Comparison of ENCODE assay signal across 28 cellular contexts in genomic region chr4:56628592-56628991, GRCh38. TPM values are rescaled to one million over a fixed set of nuclear protein-coding genes. Genes with fewer than 3 reads are reported as not detected.
"Had no signal": no experiment of that assay in that cellular context is flagged by ENCODE, and none has a peak within 500 bp of the region (broad histone marks: within the 10 kb centered on the region; RNA-seq: fewer than 3 reads in every experiment).

No MANE protein-coding gene starts in this region.

- DNase-seq: central memory CD4-positive, alpha-beta T cell; colonic mucosa; effector memory CD4-positive, alpha-beta T cell; esophagus squamous epithelium; foreskin melanocyte; glutamatergic neuron; heart right ventricle; hippocampal formation; left cardiac atrium; left lung; mucosa of descending colon; naive thymus-derived CD8-positive, alpha-beta T cell; pancreas; stimulated activated CD4-positive, alpha-beta T cell treated with anti-CD3 and anti-CD28 coated beads, Interleukin-15, amount 100 ng/mL, for 24 hours; stimulated activated CD4-positive, alpha-beta T cell treated with anti-CD3 and anti-CD28 coated beads, Interleukin-2, amount 100 ng/mL, for 48 hours; stimulated activated naive B cell treated with anti-CD40 and anti-IgM and Interleukin-4, amounts not matched to agents 10 μg/mL and 1 μg/mL and 100 μg/mL, for 72 hours; trophoblast cell had no signal

- H3K4me1 ChIP-seq: colonic mucosa, heart right ventricle, left lung, pancreas, right atrium auricular region had no signal

- H3K9me3 ChIP-seq: colonic mucosa, neutrophil, pancreas had no signal

- H3K27ac ChIP-seq: colonic mucosa, heart right ventricle, left lung, neutrophil, pancreas, right atrium auricular region, skin epidermis, suprapubic skin had no signal

- H3K36me3 ChIP-seq: colonic mucosa, esophagus squamous epithelium, heart right ventricle, left lung, neutrophil, pancreas, right atrium auricular region, suprapubic skin had no signal

- H3K4me3 ChIP-seq: colonic mucosa, esophagus squamous epithelium, heart right ventricle, left lung, mucosa of descending colon, pancreas, right atrium auricular region, skin epidermis, suprapubic skin had no signal

- H3K4me1 Mint-ChIP-seq: neural crest cell; stimulated activated naive B cell treated with anti-CD40 and anti-IgM and Interleukin-4, amounts not matched to agents 10 μg/mL and 1 μg/mL and 100 μg/mL, for 72 hours had no signal

- FAIRE-seq: endothelial cell of umbilical vein, islet of Langerhans had no signal

- ATAC-seq: heart right ventricle; left cardiac atrium; left lung; mucosa of descending colon; naive thymus-derived CD8-positive, alpha-beta T cell; pancreas; stimulated activated naive B cell treated with anti-CD40 and anti-IgM and Interleukin-4, amounts not matched to agents 10 μg/mL and 1 μg/mL and 100 μg/mL, for 72 hours had no signal

- H3K27me3 Mint-ChIP-seq: dendritic cell treated with granulocyte-macrophage colony-stimulating factor and Interleukin-4, amounts not matched to agents 40 ng/mL and 50 ng/mL, for 4 days; naive thymus-derived CD8-positive, alpha-beta T cell; stimulated activated naive CD8-positive, alpha-beta T cell treated with anti-CD3 and anti-CD28 coated beads, Interleukin-15, Interleukin-2, amounts not matched to agents 100 ng/mL and 50 ng/mL, for 24 hours had no signal

- H3K27me3 ChIP-seq: colonic mucosa, esophagus squamous epithelium, left lung, neutrophil, pancreas, right atrium auricular region, suprapubic skin had no signal

- H3K27ac Mint-ChIP-seq: dendritic cell treated with granulocyte-macrophage colony-stimulating factor and Interleukin-4, amounts not matched to agents 40 ng/mL and 50 ng/mL, for 4 days; mesothelial cell of epicardium; naive thymus-derived CD8-positive, alpha-beta T cell; stimulated activated naive B cell treated with anti-CD40 and anti-IgM and Interleukin-4, amounts not matched to agents 10 μg/mL and 1 μg/mL and 100 μg/mL, for 72 hours; stimulated activated naive CD8-positive, alpha-beta T cell treated with anti-CD3 and anti-CD28 coated beads, Interleukin-15, Interleukin-2, amounts not matched to agents 100 ng/mL and 50 ng/mL, for 24 hours had no signal

- H3K4me3 Mint-ChIP-seq: dendritic cell treated with granulocyte-macrophage colony-stimulating factor and Interleukin-4, amounts not matched to agents 40 ng/mL and 50 ng/mL, for 4 days; mesothelial cell of epicardium; naive thymus-derived CD8-positive, alpha-beta T cell; neural crest cell; stimulated activated naive B cell treated with anti-CD40 and anti-IgM and Interleukin-4, amounts not matched to agents 10 μg/mL and 1 μg/mL and 100 μg/mL, for 72 hours; stimulated activated naive CD8-positive, alpha-beta T cell treated with anti-CD3 and anti-CD28 coated beads, Interleukin-15, Interleukin-2, amounts not matched to agents 100 ng/mL and 50 ng/mL, for 24 hours had no signal

RNA-seq across cellular contexts. Expression of gene HOPX, which starts 52.5 kb away (rescaled TPM):
- total RNA-seq: epithelial cell of proximal tubule, neural crest cell had no signal
